In genomic region chr4:184769285-184769825, GRCh38 we compare ENCODE assay signal across 18 cellular contexts. TPM values are rescaled to one million over a fixed set of nuclear protein-coding genes. Genes with fewer than 3 reads are reported as not detected.
DNase-seq lines count a peak whose midpoint lies in the region; ATAC-seq lines count a peak whose summit lies in the region.
"Had no signal": no experiment of that assay in that cellular context is flagged by ENCODE, and none has a peak within 500 bp of the region (broad histone marks: within the 10 kb centered on the region; RNA-seq: fewer than 3 reads in every experiment).

No MANE protein-coding gene starts in this region.

- peak; percentile 75 for DNase-seq in COLO829 (ENCODE audit: low spot score)
- DNase-seq in NCI-H1694 (lab: John Stamatoyannopoulos, UW) = peak; percentile 64
- peak; percentile 89 for DNase-seq in NCI-H82 treated with DMSO at 0.1 percent for 48 hours (lab: John Stamatoyannopoulos, UW; ENCODE audit: unreplicated experiment)
- DNase-seq in left colon = no peak
- DNase-seq in ACHN = no peak
- DNase-seq in putamen (ENCODE audit: low spot score) = no peak
- DNase-seq in amygdala (lab: John Stamatoyannopoulos, UW) = no peak
- DNase-seq: CD8-positive, alpha-beta memory T cell; GDM1; GM23248; NCI-H1048; NCI-H1436; NCI-H2029 treated with DMSO at 0.1 percent for 48 hours; NCI-H446 treated with DMSO at 0.1 percent for 48 hours; NCI-H774; SHP77 treated with DMSO at 0.1 percent for 48 hours had no signal

- intact Hi-C loops in left colon (cut with DNase I, micrococcal nuclease) = no loop called here

- peak; percentile 37 for ATAC-seq in left colon
- ATAC-seq: A549, SK-N-SH treated with all-trans-retinoic acid at 6 μM for 48 hours had no signal

- in situ Hi-C loops in ACHN (cut with HindIII; ENCODE audit: low pct_ligation_motif_present, low pct_unique_long_range_greater_than_20kb, low sequenced_read_pairs) = no loop called here

RNA-seq across cellular contexts. Expression of gene CENPU, which starts 35.5 kb away (rescaled TPM):
- 10 to 100 TPM in 1 of 2 donors, 1 to 10 TPM in 1; 5.8 to 11.8 TPM for total RNA-seq in left colon

RNA-seq across cellular contexts. Expression of gene ACSL1, which starts 56.4 kb away (rescaled TPM):
- total RNA-seq in left colon = 10 to 100 TPM; 39.4 to 41.2 TPM

Comparison
In these comparisons a context has a peak if more than half of its experiments do, and no peak if none do; other contexts are left out.
1. DNase-seq: peak in COLO829 (single experiment), NCI-H1694 (single experiment) and NCI-H82 treated with DMSO at 0.1 percent for 48 hours (single experiment); none in left colon (0 of 2), ACHN (single experiment), putamen (single experiment) and amygdala (0 of 56).